Comparison of ENCODE assay signal across 13 cellular contexts in genomic region chr3:13083898-13084297, GRCh38. TPM values are rescaled to one million over a fixed set of nuclear protein-coding genes. Genes with fewer than 3 reads are reported as not detected.
A peak's percentile ranks its signal among the peaks of the same experiment; 100 is the strongest.
DNase-seq lines count a peak whose midpoint lies in the region; ATAC-seq and TF ChIP-seq lines count a peak whose summit lies in the region.
"Had no signal": no experiment of that assay in that cellular context is flagged by ENCODE, and none has a peak within 500 bp of the region (broad histone marks: within the 10 kb centered on the region; RNA-seq: fewer than 3 reads in every experiment).

No MANE protein-coding gene starts in this region.

- H3K9me2 ChIP-seq in DOHH2 (replicated peaks; ENCODE audit: control insufficient read depth, low read length) = no peaks in the 10 kb centered on the region

- H3K27me3 ChIP-seq in DOHH2 (ENCODE audit: control insufficient read depth, low read length) = 0 out of 2 replicates have a peak, but pooled peaks cover 3% of the 10 kb centered on the region

- no peaks in the 10 kb centered on the region for H3K36me3 Mint-ChIP-seq in T-helper 17 cell (ENCODE audit: low read depth)
- H3K36me3 Mint-ChIP-seq: type B pancreatic cell had no signal

- H3K36me3 ChIP-seq in DOHH2 (ENCODE audit: control insufficient read depth, low read length) = no peaks in the 10 kb centered on the region
- H3K36me3 ChIP-seq: esophagus muscularis mucosa had no signal

- no peaks in the 10 kb centered on the region for H3K79me2 ChIP-seq in DOHH2 (ENCODE audit: control insufficient read depth, low read length)

- H3K4me1 Mint-ChIP-seq in T-helper 17 cell = peaks cover 10% of the 10 kb centered on the region

- peaks cover 8% of the 10 kb centered on the region for H3K27me3 Mint-ChIP-seq in T-helper 17 cell

- no peak overlapping the region; the same call in 1 of the 2 replicates for H3K27ac ChIP-seq in DOHH2 (ENCODE audit: low read depth, low read length)
- H3K27ac ChIP-seq: esophagus muscularis mucosa had no signal

- H3K4me2 ChIP-seq in DOHH2 (ENCODE audit: low read length) = peak overlapping the region; percentile 56

- H3K27ac Mint-ChIP-seq in T-helper 17 cell = peak overlapping the region; percentile 59
- H3K27ac Mint-ChIP-seq: type B pancreatic cell had no signal

- DNase-seq in T-helper 17 cell (no peak), globus pallidus (ENCODE audit: low spot score) (no peak), NCI-H2081 treated with DMSO at 0.1 percent for 48 hours (lab: John Stamatoyannopoulos, UW) (no peak), posterior vena cava (ENCODE audit: low spot score) (no peak), kidney glomerular epithelial cell (lab: John Stamatoyannopoulos, UW) (no peak)
- DNase-seq: ACHN; activated T-cell treated with anti-CD3 and anti-CD28 coated beads, Interleukin-2, amount 50 U/mL, for 4 hours; SW 1271 had no signal

- H3F3A ChIP-seq in DOHH2 (ENCODE audit: control insufficient read depth, insufficient read depth) = peaks cover 5% of the 10 kb centered on the region

- intact Hi-C loops in posterior vena cava (cut with DNase I) = loop anchor here in 1 of 2 donors (10.0 kb wide), 1 partner anchor 381 kb away; no protein-coding TSS in a partner anchor

- no peak for TF ChIP-seq CTCF in DOHH2 (IDR thresholded peaks at IDR 0.05; ENCODE audit: low read depth, low read length, poor library complexity, severe bottlenecking)

- ATAC-seq in GM19463 (IDR thresholded peaks at IDR 0.05; ENCODE audit: unreplicated experiment) (peak; percentile 51), HG02885 (IDR thresholded peaks at IDR 0.05; ENCODE audit: poor library complexity, unreplicated experiment) (peak; percentile 65), T-helper 17 cell (peak; percentile 57)
- ATAC-seq: activated T-cell treated with anti-CD3 and anti-CD28 coated beads, Interleukin-2, amount 50 U/mL, for 4 hours had no signal

- no peaks in the 10 kb centered on the region for H3K9me3 ChIP-seq in DOHH2 (ENCODE audit: control insufficient read depth, insufficient read depth, low read length)
- no peaks in the 10 kb centered on the region for H3K9me3 ChIP-seq in T-helper 17 cell (ENCODE audit: control insufficient read depth, low read length, poor library complexity, severe bottlenecking)
- H3K9me3 ChIP-seq: esophagus muscularis mucosa had no signal

- no peak overlapping the region for H3K4me3 Mint-ChIP-seq in T-helper 17 cell
- H3K4me3 Mint-ChIP-seq: activated T-cell treated with anti-CD3 and anti-CD28 coated beads, Interleukin-2, amount 50 U/mL, for 4 hours; type B pancreatic cell had no signal

- H4K20me1 ChIP-seq in DOHH2 (ENCODE audit: control insufficient read depth, insufficient read depth, low read depth, low read length) = no peaks in the 10 kb centered on the region

- H3K4me3 ChIP-seq in DOHH2 (ENCODE audit: low read length) = peak overlapping the region; percentile 21; the same call in 1 of the 2 replicates
- H3K4me3 ChIP-seq: esophagus muscularis mucosa had no signal

- peaks cover 61% of the 10 kb centered on the region for H3K4me1 ChIP-seq in DOHH2 (ENCODE audit: control insufficient read depth, low read length)

RNA-seq across cellular contexts. Expression of gene IQSEC1, which starts 10.7 kb away (rescaled TPM):
- total RNA-seq in T-helper 17 cell = 100 to 1,000 TPM; 114 to 128 TPM
- 10 to 100 TPM; 53.5 to 60.7 TPM for total RNA-seq in posterior vena cava
